Comparison of ENCODE assay signal across 1 cellular context in genomic region chr14:103702095-103702494, GRCh38.
TF ChIP-seq lines count a peak whose summit lies in the region.

No MANE protein-coding gene starts in this region.

TF ChIP-seq in HepG2, 621 proteins besides CTCF, POLR2A, EP300 and RAD21 (continued from another document):
- TF ChIP-seq ZNF142 (CRISPR knock-in tag; IDR thresholded peaks at IDR 0.05) (no peak), AGO2 (optimal IDR thresholded peaks at IDR 0.05; ENCODE audit: low read depth, low read length) (peak; percentile 72)
